15 cellular contexts compared by ENCODE assay signal in the genomic region with DNA sequence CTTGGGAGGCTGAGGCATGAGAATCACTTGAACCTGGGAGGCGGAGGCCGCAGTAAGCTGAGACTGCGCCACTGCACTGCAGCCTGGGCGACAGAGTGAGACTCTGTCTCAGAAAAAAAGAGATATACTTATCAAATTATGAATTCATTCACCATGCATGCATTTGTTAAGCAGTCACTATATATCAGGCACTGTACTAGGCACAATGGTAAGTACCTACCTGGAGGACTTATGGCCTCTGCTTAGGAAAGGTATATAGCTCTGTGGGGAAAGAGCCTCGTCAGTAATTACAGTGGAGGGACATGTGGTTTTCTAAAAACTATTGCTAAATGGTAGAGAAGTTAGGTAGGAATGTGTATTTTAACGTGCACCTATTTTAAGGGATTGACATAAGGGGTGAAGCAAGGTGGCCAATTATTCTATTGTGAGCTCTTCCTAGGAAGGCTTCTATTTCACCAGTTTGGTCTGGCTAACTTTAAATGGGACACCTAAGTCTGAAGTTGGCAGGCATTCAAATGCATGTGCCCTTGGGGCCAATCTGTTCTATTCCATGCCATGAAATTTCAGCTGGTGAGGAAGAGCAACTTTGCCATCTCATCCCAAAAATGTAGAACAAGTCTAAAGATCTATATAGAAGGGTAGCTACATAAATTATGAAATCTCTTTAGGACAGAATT.
"Had no signal": no experiment of that assay in that cellular context is flagged by ENCODE, and none has a peak within 500 bp of the region (broad histone marks: within the 10 kb centered on the region; RNA-seq: fewer than 3 reads in every experiment).

No MANE protein-coding gene starts in this region.

- H3K27me3 ChIP-seq: ascending aorta, cardiac muscle cell, testis, upper lobe of right lung had no signal

- H3K27ac ChIP-seq: ascending aorta, cardiac muscle cell, testis, upper lobe of right lung had no signal

- H3K4me1 ChIP-seq: ascending aorta, testis, upper lobe of right lung had no signal

- H3K9me3 ChIP-seq: ascending aorta, testis, upper lobe of right lung had no signal

- H3K4me3 ChIP-seq: ascending aorta, cardiac muscle cell, testis, upper lobe of right lung had no signal

- ATAC-seq: activated CD8-positive, alpha-beta T cell treated with anti-CD3 and anti-CD28 coated beads, Interleukin-2, amount 10 ng/mL, durations not matched to agents 7 days and 5 days; natural killer cell; stimulated activated naive CD8-positive, alpha-beta T cell treated with anti-CD3 and anti-CD28 coated beads, Interleukin-15, amount 100 ng/mL, for 72 hours; upper lobe of right lung had no signal

- DNase-seq: activated CD4-positive, alpha-beta T cell treated with anti-CD3 and anti-CD28 coated beads for 4 hours; activated CD8-positive, alpha-beta memory T cell treated with anti-CD3 and anti-CD28 coated beads, Interleukin-2, amount 50 U/mL, for 48 hours; activated CD8-positive, alpha-beta T cell treated with anti-CD3 and anti-CD28 coated beads, Interleukin-2, amount 10 ng/mL, durations not matched to agents 7 days and 5 days; activated naive CD8-positive, alpha-beta T cell treated with anti-CD3 and anti-CD28 coated beads, Interleukin-2, amount 10 ng/mL, durations not matched to agents 7 days and 5 days; foreskin melanocyte; hippocampal formation; natural killer cell; nucleus accumbens; stimulated activated CD4-positive, alpha-beta T cell treated with anti-CD3 and anti-CD28 coated beads, Interleukin-15, amount 100 ng/mL, for 24 hours; stimulated activated CD4-positive, alpha-beta T cell treated with anti-CD3 and anti-CD28 coated beads, Interleukin-4, amount 100 ng/mL, for 4 hours; stimulated activated naive CD8-positive, alpha-beta T cell treated with anti-CD3 and anti-CD28 coated beads, Interleukin-15, amount 100 ng/mL, for 72 hours; testis; upper lobe of right lung had no signal
